29 cellular contexts compared by ENCODE assay signal in genomic region chr14:93742761-93743160, GRCh38. TPM values are rescaled to one million over a fixed set of nuclear protein-coding genes. Genes with fewer than 3 reads are reported as not detected.
A peak's percentile ranks its signal among the peaks of the same experiment; 100 is the strongest.
DNase-seq lines count a peak whose midpoint lies in the region; ATAC-seq and TF ChIP-seq lines count a peak whose summit lies in the region.
"Had no signal": no experiment of that assay in that cellular context is flagged by ENCODE, and none has a peak within 500 bp of the region (broad histone marks: within the 10 kb centered on the region; RNA-seq: fewer than 3 reads in every experiment).

No MANE protein-coding gene starts in this region.

- H3K36me3 ChIP-seq in stomach smooth muscle (ENCODE audit: control insufficient read depth in 2 of 2, insufficient read depth in 2 of 2, low read length in 2 of 2) = peaks cover 7% of the 10 kb centered on the region in 2 donors
- H3K36me3 ChIP-seq: BLaER1 treated with 17β-estradiol and CSF1 and Interleukin-3, amounts not matched to agents 10 nM and 100 nM; brain microvascular endothelial cell; ovary had no signal

- no peaks in the 10 kb centered on the region for H3K27me3 ChIP-seq in stomach smooth muscle (ENCODE audit: control insufficient read depth in 1 of 2, insufficient read depth in 2 of 2, low read length in 2 of 2)
- H3K27me3 ChIP-seq: BLaER1 treated with 17β-estradiol and CSF1 and Interleukin-3, amounts not matched to agents 10 nM and 100 nM; brain microvascular endothelial cell; ovary had no signal

- TF ChIP-seq CTCF in mesothelial cell of epicardium (IDR thresholded peaks at IDR 0.05; ENCODE audit: unreplicated experiment) = no peak
- no peak for TF ChIP-seq CTCF in CD14-positive monocyte (IDR thresholded peaks at IDR 0.05)

- H3K27ac Mint-ChIP-seq in mesothelial cell of epicardium = peak overlapping the region; percentile 28
- no peak overlapping the region for H3K27ac Mint-ChIP-seq in CD14-positive monocyte
- H3K27ac Mint-ChIP-seq: activated T-cell treated with anti-CD3 and anti-CD28 coated beads, Interleukin-2, amount 50 U/mL, for 24 hours; effector memory CD8-positive, alpha-beta T cell; memory B cell had no signal

- H3K36me3 Mint-ChIP-seq in mesothelial cell of epicardium = no peaks in the 10 kb centered on the region
- no peaks in the 10 kb centered on the region for H3K36me3 Mint-ChIP-seq in CD14-positive monocyte
- H3K36me3 Mint-ChIP-seq: memory B cell had no signal

- H3K4me1 ChIP-seq in stomach smooth muscle (ENCODE audit: control insufficient read depth, insufficient read depth, low read length) = peaks cover 26% of the 10 kb centered on the region
- H3K4me1 ChIP-seq: Caco-2 had no signal

- no peak overlapping the region for H3K9ac ChIP-seq in stomach smooth muscle (ENCODE audit: low read length in 2 of 2)
- H3K9ac ChIP-seq: BLaER1 treated with 17β-estradiol and CSF1 and Interleukin-3, amounts not matched to agents 10 nM and 100 nM; KMS-11 had no signal

- DNase-seq in Right ventricle myocardium superior (peak; percentile 57), mesothelial cell of epicardium (ENCODE audit: low spot score in 2 of 2, unreplicated experiment in 2 of 2) (no peak), activated gamma-delta T cell (lab: John Stamatoyannopoulos, UW) (no peak), NCI-H524 (lab: John Stamatoyannopoulos, UW) (no peak), CD14-positive monocyte (ENCODE audit: low spot score) (no peak), ureter (ENCODE audit: low spot score) (no peak)
- DNase-seq: ACHN; activated CD4-positive, alpha-beta T cell treated with anti-CD3 and anti-CD28 coated beads for 48 hours; activated T-cell treated with anti-CD3 and anti-CD28 coated beads, Interleukin-2, amount 50 U/mL, for 24 hours; brain microvascular endothelial cell; Caco-2; DND-41; effector memory CD8-positive, alpha-beta T cell; foreskin melanocyte; H7; NCI-H1436; NCI-H526; stimulated activated CD8-positive, alpha-beta memory T cell treated with anti-CD3 and anti-CD28 coated beads, Interleukin-4, amount 100 ng/mL, for 48 hours; T-helper 2 cell had no signal

- peak; percentile 89 for ATAC-seq in Right ventricle myocardium superior (ENCODE audit: poor library complexity)
- ATAC-seq: effector memory CD8-positive, alpha-beta T cell; SK-N-SH treated with all-trans-retinoic acid at 6 μM for 48 hours had no signal

- H3K9me3 ChIP-seq in stomach smooth muscle (ENCODE audit: control insufficient read depth in 2 of 2, low read length in 2 of 2) = no peaks in the 10 kb centered on the region
- H3K9me3 ChIP-seq: BLaER1 treated with 17β-estradiol and CSF1 and Interleukin-3, amounts not matched to agents 10 nM and 100 nM; Caco-2; ovary had no signal

- H3K4me1 Mint-ChIP-seq in mesothelial cell of epicardium (peaks cover 31% of the 10 kb centered on the region), CD14-positive monocyte (no peaks in the 10 kb centered on the region)
- H3K4me1 Mint-ChIP-seq: memory B cell had no signal

- H3K27ac ChIP-seq in angular gyrus (ENCODE audit: low read depth, low read length) = peak overlapping the region; percentile 60
- H3K27ac ChIP-seq in stomach smooth muscle (ENCODE audit: low read length) = peak overlapping the region; percentile 31
- H3K27ac ChIP-seq: BLaER1 treated with 17β-estradiol and CSF1 and Interleukin-3, amounts not matched to agents 10 nM and 100 nM; brain microvascular endothelial cell; KMS-11; ovary; RWPE1 had no signal

- H3K27me3 Mint-ChIP-seq in mesothelial cell of epicardium (ENCODE audit: low read depth) = peaks cover 2% of the 10 kb centered on the region
- peaks cover 2 to 6% (median 5%) of the 10 kb centered on the region in 3 donors for H3K27me3 Mint-ChIP-seq in CD14-positive monocyte (ENCODE audit: low read depth in 3 of 3)

- no peaks in the 10 kb centered on the region for H3K9me3 Mint-ChIP-seq in mesothelial cell of epicardium
- peaks cover 0 to 2% (median 0%) of the 10 kb centered on the region in 7 donors for H3K9me3 Mint-ChIP-seq in CD14-positive monocyte
- H3K9me3 Mint-ChIP-seq: activated T-cell treated with anti-CD3 and anti-CD28 coated beads, Interleukin-2, amount 50 U/mL, for 24 hours; effector memory CD8-positive, alpha-beta T cell had no signal

- intact Hi-C loops in Right ventricle myocardium superior (cut with DNase I) (no loop called here), CD14-positive monocyte (cut with micrococcal nuclease) (no loop called here)

- no peak overlapping the region for H3K4me3 ChIP-seq in stomach smooth muscle (ENCODE audit: low read length in 2 of 2)
- H3K4me3 ChIP-seq: BLaER1 treated with 17β-estradiol and CSF1 and Interleukin-3, amounts not matched to agents 10 nM and 100 nM; ovary had no signal

- no peak overlapping the region for H3K4me3 Mint-ChIP-seq in mesothelial cell of epicardium
- no peak overlapping the region for H3K4me3 Mint-ChIP-seq in CD14-positive monocyte
- H3K4me3 Mint-ChIP-seq: activated T-cell treated with anti-CD3 and anti-CD28 coated beads, Interleukin-2, amount 50 U/mL, for 24 hours; effector memory CD8-positive, alpha-beta T cell; memory B cell had no signal

RNA-seq across cellular contexts. Expression of gene PRIMA1, which starts 45.5 kb away (rescaled TPM):
- total RNA-seq in Right ventricle myocardium superior (8.4 TPM), mesothelial cell of epicardium (1.5 to 2.3 TPM (median 2.0 TPM) in 3 replicates), ureter (5.9 TPM)
- not detected for polyA plus RNA-seq in CD14-positive monocyte
- total RNA-seq: activated CD8-positive, alpha-beta memory T cell treated with anti-CD3 and anti-CD28 coated beads for 36 hours had no signal
- polyA plus RNA-seq: keratinocyte had no signal
